In the genomic region with DNA sequence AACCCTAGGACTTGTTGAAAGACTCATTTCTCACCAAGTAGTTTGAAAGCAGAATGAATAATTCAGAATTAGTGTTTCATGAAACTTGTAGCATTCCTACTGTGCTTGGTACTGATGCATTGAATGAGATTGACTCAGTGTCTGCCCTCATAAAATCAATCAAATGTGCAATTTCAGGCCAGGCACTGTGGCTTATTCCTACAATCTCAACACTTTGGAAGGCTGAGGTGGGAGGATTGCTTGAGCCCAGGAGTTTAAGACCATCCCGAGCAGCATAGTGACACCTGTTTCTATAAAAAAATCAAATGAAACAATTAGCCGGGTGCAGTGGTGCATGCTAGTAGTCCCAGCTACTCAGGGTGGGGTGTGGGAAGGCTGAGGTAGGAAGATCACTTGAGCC, we compare ENCODE assay signal across 20 cellular contexts.
"Had no signal": no experiment of that assay in that cellular context is flagged by ENCODE, and none has a peak within 500 bp of the region (broad histone marks: within the 10 kb centered on the region; RNA-seq: fewer than 3 reads in every experiment).

No MANE protein-coding gene starts in this region.

- FAIRE-seq: astrocyte, endometrium had no signal

- H3K27me3 ChIP-seq: dorsolateral prefrontal cortex, right atrium auricular region, SJCRH30, transverse colon had no signal

- H3K4me3 ChIP-seq: dorsolateral prefrontal cortex, lower lobe of right lung, right atrium auricular region, SJCRH30, transverse colon had no signal

- H3K9me3 ChIP-seq: lower lobe of right lung, right atrium auricular region, SJCRH30, transverse colon had no signal

- DNase-seq: activated naive CD4-positive, alpha-beta T cell treated with anti-CD3 and anti-CD28 coated beads, Interleukin-2, amount 50 U/mL, for 16 hours; activated T-cell treated with anti-CD3 and anti-CD28 coated beads, Interleukin-2, amount 50 U/mL, for 1 hour; dorsolateral prefrontal cortex; glutamatergic neuron; left cardiac atrium; lower lobe of right lung; midbrain; posterior cingulate gyrus; SJCRH30; stimulated activated CD4-positive, alpha-beta T cell treated with anti-CD3 and anti-CD28 coated beads, Interleukin-15, amount 100 ng/mL, for 24 hours; stimulated activated CD4-positive, alpha-beta T cell treated with anti-CD3 and anti-CD28 coated beads, Interleukin-4, amount 100 ng/mL, for 24 hours; stimulated activated naive CD4-positive, alpha-beta T cell treated with Interleukin-2 at 50 U/mL for 16 hours; substantia nigra; transverse colon had no signal

- ATAC-seq: activated CD4-positive, CD25-positive, alpha-beta regulatory T cell treated with anti-CD3 and anti-CD28 coated beads, Interleukin-2, amount 50 U/mL, for 24 hours; esophagus mucosa; left cardiac atrium; lower lobe of right lung had no signal

- H3K36me3 ChIP-seq: lower lobe of right lung, right atrium auricular region, transverse colon had no signal

- H3K9me3 Mint-ChIP-seq: activated T-helper 2 cell treated with anti-CD3 and anti-CD28 coated beads, Interferon-gamma antibody, Interleukin-2, Interleukin-4, amounts not matched to agents 10 μg/mL and 5 μg/mL and 100 μg/mL, durations not matched to agents 14 hours and 24 hours and 36 hours had no signal

- H3K27ac Mint-ChIP-seq: activated T-helper 2 cell treated with anti-CD3 and anti-CD28 coated beads, Interferon-gamma antibody, Interleukin-2, Interleukin-4, amounts not matched to agents 10 μg/mL and 5 μg/mL and 100 μg/mL, durations not matched to agents 14 hours and 24 hours and 36 hours had no signal

- H3K27ac ChIP-seq: dorsolateral prefrontal cortex, lower lobe of right lung, right atrium auricular region, SJCRH30, transverse colon had no signal
